ENCODE assay signal across 1 cellular context in the genomic region with DNA sequence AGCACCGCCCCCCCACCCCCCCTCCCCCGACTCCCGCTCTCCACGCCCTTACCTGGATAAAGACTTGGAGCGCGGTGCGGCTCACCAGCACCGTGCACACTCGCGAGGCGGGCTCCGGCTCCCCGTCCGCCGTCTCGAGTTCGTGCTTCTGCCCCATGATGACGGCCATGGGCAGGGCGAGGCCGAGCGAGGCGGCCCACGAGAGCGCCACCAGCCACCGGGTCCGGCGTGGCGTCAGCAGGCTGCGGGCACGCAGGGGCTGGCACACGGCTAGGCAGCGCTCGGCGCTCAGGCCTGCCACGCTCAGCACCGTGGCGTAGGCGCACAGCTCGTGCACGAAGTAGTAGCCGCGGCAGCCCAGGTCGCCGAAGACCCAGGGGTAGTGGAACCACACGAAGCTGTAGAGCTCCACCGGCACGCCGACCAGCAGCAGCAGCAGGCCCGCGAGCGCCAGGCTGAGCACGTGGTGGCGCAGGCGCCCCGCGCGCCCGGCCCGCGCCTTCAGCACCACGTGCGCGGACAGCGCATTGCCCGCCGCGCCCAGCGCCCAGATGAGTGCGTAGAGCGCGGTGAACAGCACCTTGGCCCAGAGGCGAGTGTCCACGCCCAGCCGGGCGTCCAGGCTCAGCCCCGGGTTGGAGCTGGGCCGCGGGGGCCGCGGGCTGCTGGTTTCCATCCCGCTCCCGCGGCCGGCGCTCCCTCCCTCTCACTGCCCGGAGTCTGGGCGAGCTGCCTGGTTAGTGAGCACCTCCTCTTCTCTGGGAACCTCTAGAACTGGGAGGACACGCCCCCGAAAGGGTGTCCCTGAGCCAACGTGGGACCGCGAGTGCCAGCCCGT.
TF ChIP-seq lines count a peak whose summit lies in the region.

A gene with protein sequence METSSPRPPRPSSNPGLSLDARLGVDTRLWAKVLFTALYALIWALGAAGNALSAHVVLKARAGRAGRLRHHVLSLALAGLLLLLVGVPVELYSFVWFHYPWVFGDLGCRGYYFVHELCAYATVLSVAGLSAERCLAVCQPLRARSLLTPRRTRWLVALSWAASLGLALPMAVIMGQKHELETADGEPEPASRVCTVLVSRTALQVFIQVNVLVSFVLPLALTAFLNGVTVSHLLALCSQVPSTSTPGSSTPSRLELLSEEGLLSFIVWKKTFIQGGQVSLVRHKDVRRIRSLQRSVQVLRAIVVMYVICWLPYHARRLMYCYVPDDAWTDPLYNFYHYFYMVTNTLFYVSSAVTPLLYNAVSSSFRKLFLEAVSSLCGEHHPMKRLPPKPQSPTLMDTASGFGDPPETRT (minus strand): TSS at position 742 of the 838 bp plus-strand sequence. CDS start 66 bp downstream, at position 676.

TF ChIP-seq in K562, 482 proteins besides CTCF, POLR2A, EP300 and RAD21 (continued from another document):
- TF ChIP-seq PCBP1 (IDR thresholded peaks at IDR 0.05; ENCODE audit: low read depth, low read length, poor library complexity, severe bottlenecking): peak; percentile 47
- TF ChIP-seq JUND (IDR thresholded peaks at IDR 0.05; ENCODE audit: borderline replicate concordance, low read depth, low read length): no peak
- TF ChIP-seq JUND (tag; IDR thresholded peaks at IDR 0.05; ENCODE audit: borderline replicate concordance, low read depth, low read length): no peak
- TF ChIP-seq ZNF561 (CRISPR knock-in tag; conservative IDR thresholded peaks at IDR 0.05): no peak
- TF ChIP-seq CREM (IDR thresholded peaks at IDR 0.05; ENCODE audit: low read depth): peak; percentile 21; the same call in 1 of the 2 replicates
- TF ChIP-seq MTA3 (IDR thresholded peaks at IDR 0.05; ENCODE audit: borderline replicate concordance): no peak
- no peak for TF ChIP-seq ZNF174 (CRISPR knock-in tag; IDR thresholded peaks at IDR 0.05)
- no peak for TF ChIP-seq NR4A1 (CRISPR knock-in tag; IDR thresholded peaks at IDR 0.05)
- no peak for TF ChIP-seq NR4A1 (tag; IDR thresholded peaks at IDR 0.05)
- TF ChIP-seq EHMT2 (IDR thresholded peaks at IDR 0.05): peak; percentile 71
- TF ChIP-seq ATF7 (IDR thresholded peaks at IDR 0.05): no peak
- no peak for TF ChIP-seq KHSRP (IDR thresholded peaks at IDR 0.05)
- no peak for TF ChIP-seq NR2F6 (CRISPR knock-in tag; IDR thresholded peaks at IDR 0.05)
- TF ChIP-seq CHD2 (IDR thresholded peaks at IDR 0.05; ENCODE audit: low read depth, low read length): no peak
- 0 out of 2 replicates have a peak, but pooled peaks have one; percentile 68 for TF ChIP-seq HNRNPL (IDR thresholded peaks at IDR 0.05; ENCODE audit: low read depth, low read length)
- no peak for TF ChIP-seq NFIX (CRISPR knock-in tag; IDR thresholded peaks at IDR 0.05; ENCODE audit: low read depth)
- no peak for TF ChIP-seq MECOM (CRISPR knock-in tag; IDR thresholded peaks at IDR 0.05)
- no peak for TF ChIP-seq ZNF830 (CRISPR knock-in tag; IDR thresholded peaks at IDR 0.05)
- no peak for TF ChIP-seq ZNF76 (CRISPR knock-in tag; IDR thresholded peaks at IDR 0.05; ENCODE audit: borderline replicate concordance)
- TF ChIP-seq, protein P1, sequence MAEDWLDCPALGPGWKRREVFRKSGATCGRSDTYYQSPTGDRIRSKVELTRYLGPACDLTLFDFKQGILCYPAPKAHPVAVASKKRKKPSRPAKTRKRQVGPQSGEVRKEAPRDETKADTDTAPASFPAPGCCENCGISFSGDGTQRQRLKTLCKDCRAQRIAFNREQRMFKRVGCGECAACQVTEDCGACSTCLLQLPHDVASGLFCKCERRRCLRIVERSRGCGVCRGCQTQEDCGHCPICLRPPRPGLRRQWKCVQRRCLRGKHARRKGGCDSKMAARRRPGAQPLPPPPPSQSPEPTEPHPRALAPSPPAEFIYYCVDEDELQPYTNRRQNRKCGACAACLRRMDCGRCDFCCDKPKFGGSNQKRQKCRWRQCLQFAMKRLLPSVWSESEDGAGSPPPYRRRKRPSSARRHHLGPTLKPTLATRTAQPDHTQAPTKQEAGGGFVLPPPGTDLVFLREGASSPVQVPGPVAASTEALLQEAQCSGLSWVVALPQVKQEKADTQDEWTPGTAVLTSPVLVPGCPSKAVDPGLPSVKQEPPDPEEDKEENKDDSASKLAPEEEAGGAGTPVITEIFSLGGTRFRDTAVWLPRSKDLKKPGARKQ (CRISPR knock-in tag; IDR thresholded peaks at IDR 0.05): no peak
- TF ChIP-seq, protein P2, sequence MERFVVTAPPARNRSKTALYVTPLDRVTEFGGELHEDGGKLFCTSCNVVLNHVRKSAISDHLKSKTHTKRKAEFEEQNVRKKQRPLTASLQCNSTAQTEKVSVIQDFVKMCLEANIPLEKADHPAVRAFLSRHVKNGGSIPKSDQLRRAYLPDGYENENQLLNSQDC (CRISPR knock-in tag; IDR thresholded peaks at IDR 0.05): no peak
- TF ChIP-seq, protein P3, sequence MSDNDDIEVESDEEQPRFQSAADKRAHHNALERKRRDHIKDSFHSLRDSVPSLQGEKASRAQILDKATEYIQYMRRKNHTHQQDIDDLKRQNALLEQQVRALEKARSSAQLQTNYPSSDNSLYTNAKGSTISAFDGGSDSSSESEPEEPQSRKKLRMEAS (CRISPR knock-in tag; IDR thresholded peaks at IDR 0.05): peak; percentile 76
